ENCODE assay signal across 38 cellular contexts in the genomic region with DNA sequence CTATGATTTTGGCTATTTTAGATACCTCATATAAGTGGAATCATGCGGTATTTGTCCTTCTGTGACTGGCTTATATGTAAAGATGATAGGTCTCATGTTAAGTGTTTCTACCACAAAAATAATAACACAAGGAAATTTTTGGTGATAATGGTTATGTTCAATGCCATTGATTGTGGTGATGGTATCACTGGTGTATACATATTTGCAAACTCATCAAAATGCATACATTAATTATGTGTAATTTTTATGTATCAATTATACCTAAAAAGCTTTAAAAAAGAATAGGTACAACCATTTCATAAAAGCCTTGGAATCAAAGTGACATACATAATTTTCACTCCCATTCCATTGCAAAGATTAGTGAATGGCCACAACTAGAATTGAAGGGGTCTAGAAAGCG.
"Had no signal": no experiment of that assay in that cellular context is flagged by ENCODE, and none has a peak within 500 bp of the region (broad histone marks: within the 10 kb centered on the region; RNA-seq: fewer than 3 reads in every experiment).

No MANE protein-coding gene starts in this region.

- H3K27me3 ChIP-seq: adrenal gland, cardiac muscle cell had no signal

- H3K4me1 Mint-ChIP-seq: activated B cell treated with CpG ODN at 0.5 μM for 24 hours; activated T-helper 17 cell treated with anti-CD3 and anti-CD28 coated beads, Interleukin-2, amount 50 U/mL, for 72 hours; brain; central memory CD8-positive, alpha-beta T cell had no signal

- H3K27ac ChIP-seq: adrenal gland, cardiac muscle cell, VCaP had no signal

- H3K4me3 ChIP-seq: adrenal gland, cardiac muscle cell had no signal

- H3K9me3 ChIP-seq: adrenal gland had no signal

- H3K9me3 Mint-ChIP-seq: activated B cell treated with CpG ODN at 0.5 μM for 24 hours; activated CD4-positive, alpha-beta memory T cell treated with anti-CD3 and anti-CD28 coated beads for 36 hours; activated CD8-positive, alpha-beta T cell treated with anti-CD3 and anti-CD28 coated beads for 36 hours; activated naive CD4-positive, alpha-beta T cell treated with anti-CD3 and anti-CD28 coated beads for 36 hours; activated naive CD4-positive, alpha-beta T cell treated with anti-CD3 and anti-CD28 coated beads, Interleukin-2, amount 50 U/mL, for 72 hours; activated naive CD8-positive, alpha-beta T cell treated with anti-CD3 and anti-CD28 coated beads for 36 hours; activated T-cell treated with anti-CD3 and anti-CD28 coated beads, Interleukin-2, amount 50 U/mL, for 4 hours; activated T-helper 1 cell treated with anti-CD3 and anti-CD28 coated beads, Interleukin-12 subunit alpha, Interleukin-12 subunit beta, Interleukin-2, Interleukin-4 antibody, amounts not matched to agents 30 ng/mL and 10 ng/mL and 1 ng/mL, durations not matched to agents 14 hours and 24 hours and 36 hours; activated T-helper 17 cell treated with anti-CD3 and anti-CD28 coated beads, Interleukin-2, amount 50 U/mL, for 72 hours; brain; T-helper 1 cell treated with Interleukin-12 subunit alpha and Interleukin-12 subunit beta and Interleukin-4 antibody, amounts not matched to agents 30 μg/mL and 1 μg/mL, for 36 hours; T-helper 2 cell treated with Interferon-gamma antibody and Interleukin-4, amounts not matched to agents 5 μg/mL and 100 μg/mL, for 36 hours had no signal

- ATAC-seq: activated CD8-positive, alpha-beta T cell treated with anti-CD3 and anti-CD28 coated beads for 36 hours; activated naive CD4-positive, alpha-beta T cell treated with anti-CD3 and anti-CD28 coated beads, Interleukin-2, amount 50 U/mL, for 72 hours; activated T-cell treated with anti-CD3 and anti-CD28 coated beads, Interleukin-2, amount 50 U/mL, for 4 hours; activated T-cell treated with anti-CD3 and anti-CD28 coated beads, Interleukin-2, amount 50 U/mL, for 72 hours; activated T-helper 17 cell treated with anti-CD3 and anti-CD28 coated beads, Interleukin-2, amount 50 U/mL, for 72 hours had no signal

- H3K27ac Mint-ChIP-seq: activated B cell treated with CpG ODN at 0.5 μM for 24 hours; activated CD4-positive, alpha-beta memory T cell treated with anti-CD3 and anti-CD28 coated beads for 36 hours; activated CD4-positive, alpha-beta T cell treated with anti-CD3 and anti-CD28 coated beads, Interleukin-2, amount 10 ng/mL, durations not matched to agents 24 days and 14 days; activated CD8-positive, alpha-beta T cell treated with anti-CD3 and anti-CD28 coated beads for 36 hours; activated naive CD4-positive, alpha-beta T cell treated with anti-CD3 and anti-CD28 coated beads for 36 hours; activated naive CD4-positive, alpha-beta T cell treated with anti-CD3 and anti-CD28 coated beads, Interleukin-2, amount 50 U/mL, for 72 hours; activated naive CD8-positive, alpha-beta T cell treated with anti-CD3 and anti-CD28 coated beads for 36 hours; activated T-cell treated with anti-CD3 and anti-CD28 coated beads, Interleukin-2, amount 50 U/mL, for 72 hours; activated T-helper 1 cell treated with anti-CD3 and anti-CD28 coated beads, Interleukin-12 subunit alpha, Interleukin-12 subunit beta, Interleukin-2, Interleukin-4 antibody, amounts not matched to agents 30 ng/mL and 10 ng/mL and 1 ng/mL, durations not matched to agents 14 hours and 24 hours and 36 hours; activated T-helper 17 cell treated with anti-CD3 and anti-CD28 coated beads, Interleukin-2, amount 50 U/mL, for 72 hours; brain; T-helper 1 cell treated with Interleukin-12 subunit alpha and Interleukin-12 subunit beta and Interleukin-4 antibody, amounts not matched to agents 30 μg/mL and 1 μg/mL, for 36 hours; T-helper 2 cell treated with Interferon-gamma antibody and Interleukin-4, amounts not matched to agents 5 μg/mL and 100 μg/mL, for 36 hours had no signal

- H3K27me3 Mint-ChIP-seq: activated B cell treated with CpG ODN at 0.5 μM for 24 hours; activated CD8-positive, alpha-beta T cell treated with anti-CD3 and anti-CD28 coated beads for 36 hours; activated naive CD8-positive, alpha-beta T cell treated with anti-CD3 and anti-CD28 coated beads for 36 hours; central memory CD8-positive, alpha-beta T cell had no signal

- FAIRE-seq: bronchial epithelial cell, TTC549 had no signal

- H3K4me3 Mint-ChIP-seq: activated B cell treated with CpG ODN at 0.5 μM for 24 hours; activated CD4-positive, alpha-beta memory T cell treated with anti-CD3 and anti-CD28 coated beads for 36 hours; activated CD4-positive, alpha-beta T cell treated with anti-CD3 and anti-CD28 coated beads, Interleukin-2, amount 10 ng/mL, durations not matched to agents 24 days and 14 days; activated CD8-positive, alpha-beta T cell treated with anti-CD3 and anti-CD28 coated beads for 36 hours; activated naive CD4-positive, alpha-beta T cell treated with anti-CD3 and anti-CD28 coated beads for 36 hours; activated naive CD8-positive, alpha-beta T cell treated with anti-CD3 and anti-CD28 coated beads for 36 hours; activated T-cell treated with anti-CD3 and anti-CD28 coated beads, Interleukin-2, amount 50 U/mL, for 4 hours; activated T-cell treated with anti-CD3 and anti-CD28 coated beads, Interleukin-2, amount 50 U/mL, for 72 hours; activated T-helper 1 cell treated with anti-CD3 and anti-CD28 coated beads, Interleukin-12 subunit alpha, Interleukin-12 subunit beta, Interleukin-2, Interleukin-4 antibody, amounts not matched to agents 30 ng/mL and 10 ng/mL and 1 ng/mL, durations not matched to agents 14 hours and 24 hours and 36 hours; activated T-helper 17 cell treated with anti-CD3 and anti-CD28 coated beads, Interleukin-2, amount 50 U/mL, for 72 hours; brain; central memory CD8-positive, alpha-beta T cell; T-helper 1 cell treated with Interleukin-12 subunit alpha and Interleukin-12 subunit beta and Interleukin-4 antibody, amounts not matched to agents 30 μg/mL and 1 μg/mL, for 36 hours; T-helper 2 cell treated with Interferon-gamma antibody and Interleukin-4, amounts not matched to agents 5 μg/mL and 100 μg/mL, for 36 hours had no signal

- H3K36me3 Mint-ChIP-seq: activated CD4-positive, alpha-beta memory T cell treated with anti-CD3 and anti-CD28 coated beads for 36 hours; activated naive CD4-positive, alpha-beta T cell treated with anti-CD3 and anti-CD28 coated beads, Interleukin-2, amount 50 U/mL, for 72 hours; activated naive CD8-positive, alpha-beta T cell treated with anti-CD3 and anti-CD28 coated beads for 36 hours; brain had no signal

- H3K4me1 ChIP-seq: adrenal gland had no signal

- DNase-seq: activated B cell treated with CpG ODN at 0.5 μM for 24 hours; activated CD4-positive, alpha-beta memory T cell treated with anti-CD3 and anti-CD28 coated beads for 36 hours; activated CD4-positive, alpha-beta T cell treated with anti-CD3 and anti-CD28 coated beads for 4 hours; activated CD4-positive, alpha-beta T cell treated with anti-CD3 and anti-CD28 coated beads, Interleukin-2, amount 10 ng/mL, durations not matched to agents 24 days and 14 days; activated CD4-positive, alpha-beta T cell treated with anti-CD3 and anti-CD28 coated beads, Interleukin-2, amount 50 U/mL, for 1 hour; activated CD4-positive, alpha-beta T cell treated with anti-CD3 and anti-CD28 coated beads, Interleukin-2, amount 50 U/mL, for 4 hours; activated CD4-positive, CD25-positive, alpha-beta regulatory T cell treated with anti-CD3 and anti-CD28 coated beads, Interleukin-2, amount 50 U/mL, for 72 hours; activated CD8-positive, alpha-beta memory T cell treated with anti-CD3 and anti-CD28 coated beads, Interleukin-2, amount 50 U/mL, for 4 hours; activated CD8-positive, alpha-beta T cell treated with anti-CD3 and anti-CD28 coated beads for 36 hours; activated effector memory CD4-positive, alpha-beta T cell treated with anti-CD3 and anti-CD28 coated beads, Interleukin-2, amount 50 U/mL, for 16 hours; activated gamma-delta T cell treated with Interleukin-2 at 50 U/mL for 16 hours; activated naive CD4-positive, alpha-beta T cell; activated naive CD4-positive, alpha-beta T cell treated with anti-CD3 and anti-CD28 coated beads for 36 hours; activated naive CD4-positive, alpha-beta T cell treated with anti-CD3 and anti-CD28 coated beads, Interleukin-2, amount 50 U/mL, for 16 hours; activated naive CD8-positive, alpha-beta T cell treated with anti-CD3 and anti-CD28 coated beads for 36 hours; activated T-cell treated with anti-CD3 and anti-CD28 coated beads for 4 hours; activated T-cell treated with anti-CD3 and anti-CD28 coated beads, Interleukin-2, amount 50 U/mL, for 1 hour; activated T-cell treated with anti-CD3 and anti-CD28 coated beads, Interleukin-2, amount 50 U/mL, for 4 hours; activated T-cell treated with anti-CD3 and anti-CD28 coated beads, Interleukin-2, amount 50 U/mL, for 72 hours; adrenal gland; amniotic stem cell; aorta; caudate nucleus; cerebellar nuclear complex; T-helper 1 cell; T-helper 2 cell; T-helper 9 cell had no signal

- H3K36me3 ChIP-seq: adrenal gland, cardiac muscle cell had no signal
